In genomic region chr10:1360581-1361164, GRCh38 we compare ENCODE assay signal across 19 cellular contexts.
DNase-seq lines count a peak whose midpoint lies in the region; ATAC-seq and TF ChIP-seq lines count a peak whose summit lies in the region.
"Had no signal": no experiment of that assay in that cellular context is flagged by ENCODE, and none has a peak within 500 bp of the region (broad histone marks: within the 10 kb centered on the region; RNA-seq: fewer than 3 reads in every experiment).

No MANE protein-coding gene starts in this region.

- no peak overlapping the region for H3K4me3 Mint-ChIP-seq in activated T-cell treated with anti-CD3 and anti-CD28 coated beads, Interleukin-2, amount 50 U/mL, for 24 hours
- no peak overlapping the region for H3K4me3 Mint-ChIP-seq in activated T-cell treated with anti-CD3 and anti-CD28 coated beads, Interleukin-2, amount 50 U/mL, for 4 hours
- H3K4me3 Mint-ChIP-seq in nephron progenitor cell, result peak overlapping the region; percentile 61
- no peak overlapping the region for H3K4me3 Mint-ChIP-seq in natural killer cell treated with Interleukin-12 subunit alpha and Interleukin-12 subunit beta and Interleukin-15 and Interleukin-18, amount 100 ng/mL, for 72 hours
- H3K4me3 Mint-ChIP-seq: activated CD8-positive, alpha-beta T cell treated with anti-CD3 and anti-CD28 coated beads for 36 hours; activated T-helper 17 cell treated with anti-CD3 and anti-CD28 coated beads, Interleukin-2, amount 50 U/mL, for 72 hours; CD8-positive, alpha-beta T cell had no signal

- H3K27me3 ChIP-seq in foreskin keratinocyte, result no peaks in the 10 kb centered on the region

- peaks cover 14% of the 10 kb centered on the region for H3K4me1 Mint-ChIP-seq in activated T-cell treated with anti-CD3 and anti-CD28 coated beads, Interleukin-2, amount 50 U/mL, for 24 hours (ENCODE audit: low read depth)
- peaks cover 13% of the 10 kb centered on the region for H3K4me1 Mint-ChIP-seq in activated T-cell treated with anti-CD3 and anti-CD28 coated beads, Interleukin-2, amount 50 U/mL, for 4 hours (ENCODE audit: low read depth)
- H3K4me1 Mint-ChIP-seq in nephron progenitor cell, result peaks cover 49% of the 10 kb centered on the region
- H3K4me1 Mint-ChIP-seq in natural killer cell treated with Interleukin-12 subunit alpha and Interleukin-12 subunit beta and Interleukin-15 and Interleukin-18, amount 100 ng/mL, for 72 hours (ENCODE audit: low read depth in 2 of 2), result no peaks in the 10 kb centered on the region

- peaks cover 65% of the 10 kb centered on the region for H3K27me3 Mint-ChIP-seq in activated T-cell treated with anti-CD3 and anti-CD28 coated beads, Interleukin-2, amount 50 U/mL, for 24 hours
- peaks cover 18% of the 10 kb centered on the region for H3K27me3 Mint-ChIP-seq in activated T-cell treated with anti-CD3 and anti-CD28 coated beads, Interleukin-2, amount 50 U/mL, for 4 hours (ENCODE audit: low read depth)
- peaks cover 8% of the 10 kb centered on the region for H3K27me3 Mint-ChIP-seq in nephron progenitor cell (ENCODE audit: low read depth, poor library complexity)
- H3K27me3 Mint-ChIP-seq in natural killer cell treated with Interleukin-12 subunit alpha and Interleukin-12 subunit beta and Interleukin-15 and Interleukin-18, amount 100 ng/mL, for 72 hours, result peaks cover 21 to 24% of the 10 kb centered on the region in 2 donors
- H3K27me3 Mint-ChIP-seq: activated T-helper 17 cell treated with anti-CD3 and anti-CD28 coated beads, Interleukin-2, amount 50 U/mL, for 72 hours had no signal

- no peaks in the 10 kb centered on the region for H3K9me3 Mint-ChIP-seq in activated T-cell treated with anti-CD3 and anti-CD28 coated beads, Interleukin-2, amount 50 U/mL, for 24 hours
- no peaks in the 10 kb centered on the region for H3K9me3 Mint-ChIP-seq in activated T-cell treated with anti-CD3 and anti-CD28 coated beads, Interleukin-2, amount 50 U/mL, for 4 hours
- no peaks in the 10 kb centered on the region for H3K9me3 Mint-ChIP-seq in nephron progenitor cell
- no peaks in the 10 kb centered on the region for H3K9me3 Mint-ChIP-seq in natural killer cell treated with Interleukin-12 subunit alpha and Interleukin-12 subunit beta and Interleukin-15 and Interleukin-18, amount 100 ng/mL, for 72 hours
- H3K9me3 Mint-ChIP-seq: activated CD8-positive, alpha-beta T cell treated with anti-CD3 and anti-CD28 coated beads for 36 hours; activated T-helper 17 cell treated with anti-CD3 and anti-CD28 coated beads, Interleukin-2, amount 50 U/mL, for 72 hours; CD8-positive, alpha-beta T cell had no signal

- ATAC-seq in activated T-cell treated with anti-CD3 and anti-CD28 coated beads, Interleukin-2, amount 50 U/mL, for 4 hours, result no peak
- ATAC-seq in foreskin keratinocyte (no peak), HG02840 (IDR thresholded peaks at IDR 0.05; ENCODE audit: low FRiP score, unreplicated experiment) (no peak)
- ATAC-seq in natural killer cell treated with Interleukin-12 subunit alpha and Interleukin-12 subunit beta and Interleukin-15 and Interleukin-18, amount 100 ng/mL, for 72 hours, result no peak
- ATAC-seq: activated CD8-positive, alpha-beta T cell treated with anti-CD3 and anti-CD28 coated beads for 36 hours; activated T-helper 17 cell treated with anti-CD3 and anti-CD28 coated beads, Interleukin-2, amount 50 U/mL, for 72 hours; CD8-positive, alpha-beta T cell; PC-3; stimulated activated naive CD8-positive, alpha-beta T cell treated with anti-CD3 and anti-CD28 coated beads, Interleukin-15, Interleukin-2, amounts not matched to agents 100 U/mL and 50 U/mL, for 24 hours had no signal

- DNase-seq in activated T-cell treated with anti-CD3 and anti-CD28 coated beads, Interleukin-2, amount 50 U/mL, for 24 hours, result peak; percentile 21
- no peak for DNase-seq in activated T-cell treated with anti-CD3 and anti-CD28 coated beads, Interleukin-2, amount 50 U/mL, for 4 hours
- no peak for DNase-seq in foreskin keratinocyte
- peak; percentile 44 for DNase-seq in nephron progenitor cell
- no peak for DNase-seq in NCI-H446 treated with DMSO at 0.1 percent for 48 hours (lab: John Stamatoyannopoulos, UW)
- DNase-seq in AML-193 (lab: John Stamatoyannopoulos, UW), result no peak
- DNase-seq in natural killer cell treated with Interleukin-12 subunit alpha and Interleukin-12 subunit beta and Interleukin-15 and Interleukin-18, amount 100 ng/mL, for 72 hours (ENCODE audit: low spot score), result no peak
- DNase-seq: activated CD8-positive, alpha-beta T cell treated with anti-CD3 and anti-CD28 coated beads for 36 hours; amygdala; CD8-positive, alpha-beta T cell; dermis blood vessel endothelial cell; hippocampal formation; lower lobe of right lung; NCI-H1694 treated with DMSO at 0.1 percent for 48 hours; NCI-H524; PC-3 had no signal

- no peaks in the 10 kb centered on the region for H3K36me3 Mint-ChIP-seq in activated T-cell treated with anti-CD3 and anti-CD28 coated beads, Interleukin-2, amount 50 U/mL, for 24 hours (ENCODE audit: low read depth)
- no peaks in the 10 kb centered on the region for H3K36me3 Mint-ChIP-seq in activated T-cell treated with anti-CD3 and anti-CD28 coated beads, Interleukin-2, amount 50 U/mL, for 4 hours (ENCODE audit: insufficient read depth)
- H3K36me3 Mint-ChIP-seq in nephron progenitor cell (ENCODE audit: low read depth), result no peaks in the 10 kb centered on the region
- H3K36me3 Mint-ChIP-seq in natural killer cell treated with Interleukin-12 subunit alpha and Interleukin-12 subunit beta and Interleukin-15 and Interleukin-18, amount 100 ng/mL, for 72 hours, result no peaks in the 10 kb centered on the region
- H3K36me3 Mint-ChIP-seq: CD8-positive, alpha-beta T cell had no signal

- no peak overlapping the region for H3K27ac Mint-ChIP-seq in activated T-cell treated with anti-CD3 and anti-CD28 coated beads, Interleukin-2, amount 50 U/mL, for 24 hours
- peak overlapping the region; percentile 61 for H3K27ac Mint-ChIP-seq in nephron progenitor cell
- H3K27ac Mint-ChIP-seq in natural killer cell treated with Interleukin-12 subunit alpha and Interleukin-12 subunit beta and Interleukin-15 and Interleukin-18, amount 100 ng/mL, for 72 hours, result no peak overlapping the region
- H3K27ac Mint-ChIP-seq: activated CD8-positive, alpha-beta T cell treated with anti-CD3 and anti-CD28 coated beads for 36 hours; activated T-helper 17 cell treated with anti-CD3 and anti-CD28 coated beads, Interleukin-2, amount 50 U/mL, for 72 hours; CD8-positive, alpha-beta T cell had no signal

- peak overlapping the region; percentile 81 for H3K27ac ChIP-seq in foreskin keratinocyte
- H3K27ac ChIP-seq: lower lobe of right lung had no signal

- TF ChIP-seq CTCF in foreskin keratinocyte (conservative IDR thresholded peaks at IDR 0.05) (no peak), nephron progenitor cell (IDR thresholded peaks at IDR 0.05) (no peak)

- H3K4me1 ChIP-seq in foreskin keratinocyte, result peaks cover 27% of the 10 kb centered on the region
- H3K4me1 ChIP-seq: lower lobe of right lung had no signal

Comparison
In these comparisons a context has a peak if more than half of its experiments do, and no peak if none do; other contexts are left out.
1. DNase-seq: peak in activated T-cell treated with anti-CD3 and anti-CD28 coated beads, Interleukin-2, amount 50 U/mL, for 24 hours (single experiment) and nephron progenitor cell (single experiment); none in activated T-cell treated with anti-CD3 and anti-CD28 coated beads, Interleukin-2, amount 50 U/mL, for 4 hours (single experiment), foreskin keratinocyte (0 of 2), NCI-H446 treated with DMSO at 0.1 percent for 48 hours (single experiment), AML-193 (0 of 2) and natural killer cell treated with Interleukin-12 subunit alpha and Interleukin-12 subunit beta and Interleukin-15 and Interleukin-18, amount 100 ng/mL, for 72 hours (single experiment).